Comparison of ENCODE assay signal across 15 cellular contexts in the genomic region with DNA sequence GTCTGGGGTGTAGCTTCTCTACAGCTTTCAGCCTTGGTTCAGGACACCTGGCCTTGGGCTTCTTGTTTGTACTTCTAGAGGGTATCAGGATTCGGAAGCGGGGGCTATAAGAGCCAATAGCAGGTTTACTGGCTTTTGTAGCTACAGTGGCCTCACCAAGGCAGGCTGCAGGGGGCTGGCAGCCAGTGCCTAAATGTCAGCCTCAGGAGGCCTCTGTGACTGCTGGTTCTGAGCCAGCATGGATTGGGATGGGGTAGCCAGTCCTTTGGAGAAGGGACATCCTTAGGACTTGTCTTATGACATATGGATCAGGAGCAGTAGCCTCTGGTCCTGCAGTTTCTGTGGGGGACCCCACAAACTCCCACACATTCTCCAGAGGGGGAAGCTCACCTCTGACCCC. TPM values are rescaled to one million over a fixed set of nuclear protein-coding genes. Genes with fewer than 3 reads are reported as not detected.
DNase-seq lines count a peak whose midpoint lies in the region; TF ChIP-seq lines count a peak whose summit lies in the region.
"Had no signal": no experiment of that assay in that cellular context is flagged by ENCODE, and none has a peak within 500 bp of the region (broad histone marks: within the 10 kb centered on the region; RNA-seq: fewer than 3 reads in every experiment).

No MANE protein-coding gene starts in this region.

- no TSS peak for BruUV-seq in MCF 10A (replicated peaks; lab: Mats Ljungman, UMichigan)

- H3K27me3 Mint-ChIP-seq in neural crest cell (ENCODE audit: low read depth) (peaks cover 74% of the 10 kb centered on the region), MCF 10A (ENCODE audit: insufficient read depth, unreplicated experiment) (peaks cover 47% of the 10 kb centered on the region)
- H3K27me3 Mint-ChIP-seq in activated CD4-positive, alpha-beta T cell treated with anti-CD3 and anti-CD28 coated beads, Interleukin-2, amount 10 ng/mL, durations not matched to agents 7 days and 5 days: peaks cover 54% of the 10 kb centered on the region

- H3K27ac Mint-ChIP-seq in neural crest cell (ENCODE audit: unreplicated experiment) (no peak overlapping the region), MCF 10A (ENCODE audit: low read depth, unreplicated experiment) (no peak overlapping the region)
- no peak overlapping the region for H3K27ac Mint-ChIP-seq in activated CD4-positive, alpha-beta T cell treated with anti-CD3 and anti-CD28 coated beads, Interleukin-2, amount 10 ng/mL, durations not matched to agents 7 days and 5 days
- H3K27ac Mint-ChIP-seq: CD8-positive, alpha-beta T cell had no signal

- H3K4me1 Mint-ChIP-seq in neural crest cell (peaks cover 14% of the 10 kb centered on the region), MCF 10A (ENCODE audit: insufficient read depth, unreplicated experiment) (peaks cover 12% of the 10 kb centered on the region)
- H3K4me1 Mint-ChIP-seq in activated CD4-positive, alpha-beta T cell treated with anti-CD3 and anti-CD28 coated beads, Interleukin-2, amount 10 ng/mL, durations not matched to agents 7 days and 5 days: peaks cover 13% of the 10 kb centered on the region

- TF ChIP-seq CTCF in neural crest cell (conservative IDR thresholded peaks at IDR 0.05) (no peak), MCF 10A (IDR thresholded peaks at IDR 0.05; ENCODE audit: unreplicated experiment) (no peak)

- DNase-seq in activated CD8-positive, alpha-beta memory T cell treated with anti-CD3 and anti-CD28 coated beads for 24 hours: peak; percentile 52
- no peak for DNase-seq in activated CD8-positive, alpha-beta memory T cell treated with anti-CD3 and anti-CD28 coated beads, Interleukin-2, amount 50 U/mL, for 4 hours
- peak; percentile 36 for DNase-seq in ecto neural progenitor cell (ENCODE audit: low spot score)
- DNase-seq in neural crest cell (ENCODE audit: low read depth, low spot score): no peak
- no peak for DNase-seq in NCI-H146 (lab: John Stamatoyannopoulos, UW)
- DNase-seq in AML-193 (lab: John Stamatoyannopoulos, UW): no peak
- no peak for DNase-seq in MCF 10A (ENCODE audit: unreplicated experiment)
- DNase-seq in activated CD4-positive, alpha-beta T cell treated with anti-CD3 and anti-CD28 coated beads, Interleukin-2, amount 10 ng/mL, durations not matched to agents 7 days and 5 days: no peak
- DNase-seq: BE2C, DMS79, MG63, NCI-H1092, NCI-H2081 treated with DMSO at 0.1 percent for 48 hours, NCI-H510A treated with DMSO at 0.1 percent for 48 hours had no signal

- POLR2A ChIA-PET in MCF 10A (lab: Yijun Ruan, JAX): no interaction called here
- POLR2A ChIA-PET in activated CD4-positive, alpha-beta T cell treated with anti-CD3 and anti-CD28 coated beads, Interleukin-2, amount 10 ng/mL, durations not matched to agents 7 days and 5 days (lab: Charles Lee): no interaction called here

- H3K4me3 Mint-ChIP-seq in neural crest cell (peak overlapping the region; percentile 29), MCF 10A (ENCODE audit: unreplicated experiment) (no peak overlapping the region)
- H3K4me3 Mint-ChIP-seq in activated CD4-positive, alpha-beta T cell treated with anti-CD3 and anti-CD28 coated beads, Interleukin-2, amount 10 ng/mL, durations not matched to agents 7 days and 5 days: no peak overlapping the region

- CTCF ChIA-PET in MCF 10A (lab: Yijun Ruan, JAX): interaction anchor here (0.9 to 7.1 kb wide), 7 partner anchors 11 to 125 kb away, joined by 3 to 64 read pairs (median 46); partner anchors contain the start of gene EIF3F
- CTCF ChIA-PET in activated CD4-positive, alpha-beta T cell treated with anti-CD3 and anti-CD28 coated beads, Interleukin-2, amount 10 ng/mL, durations not matched to agents 7 days and 5 days (lab: Charles Lee): interaction anchor here (1.3 to 2.2 kb wide), 3 partner anchors 11 to 82 kb away, joined by 4 to 9 read pairs (median 6); no protein-coding TSS in a partner anchor

- intact Hi-C loops in MCF 10A (cut with micrococcal nuclease): no loop called here

- H3K36me3 Mint-ChIP-seq in neural crest cell (ENCODE audit: low read depth) (no peaks in the 10 kb centered on the region), MCF 10A (ENCODE audit: insufficient read depth, unreplicated experiment) (no peaks in the 10 kb centered on the region)
- no peaks in the 10 kb centered on the region for H3K36me3 Mint-ChIP-seq in activated CD4-positive, alpha-beta T cell treated with anti-CD3 and anti-CD28 coated beads, Interleukin-2, amount 10 ng/mL, durations not matched to agents 7 days and 5 days (ENCODE audit: low read depth)
- H3K36me3 Mint-ChIP-seq: CD8-positive, alpha-beta T cell had no signal

- H3K9me3 Mint-ChIP-seq in neural crest cell (no peaks in the 10 kb centered on the region), MCF 10A (ENCODE audit: unreplicated experiment) (no peaks in the 10 kb centered on the region)
- no peaks in the 10 kb centered on the region for H3K9me3 Mint-ChIP-seq in activated CD4-positive, alpha-beta T cell treated with anti-CD3 and anti-CD28 coated beads, Interleukin-2, amount 10 ng/mL, durations not matched to agents 7 days and 5 days
- H3K9me3 Mint-ChIP-seq: CD8-positive, alpha-beta T cell had no signal

RNA-seq across cellular contexts. Expression of gene EIF3F, which starts 29.9 kb away (rescaled TPM):
- total RNA-seq in neural crest cell: 317 and 324 TPM in 2 replicates
- 255 and 309 TPM in 2 replicates for total RNA-seq in MCF 10A (2022)
- total RNA-seq in activated CD4-positive, alpha-beta T cell treated with anti-CD3 and anti-CD28 coated beads, Interleukin-2, amount 10 ng/mL, durations not matched to agents 7 days and 5 days: 100 to 1,000 TPM; 256 to 262 TPM

RNA-seq across cellular contexts. Expression of gene NLRP10, which starts 51.8 kb away (rescaled TPM):
- total RNA-seq in neural crest cell: not detected in 2 replicates
- total RNA-seq in MCF 10A (2022): 0.42 and 1.3 TPM in 2 replicates
- not detected for total RNA-seq in activated CD4-positive, alpha-beta T cell treated with anti-CD3 and anti-CD28 coated beads, Interleukin-2, amount 10 ng/mL, durations not matched to agents 7 days and 5 days
- total RNA-seq: CD8-positive, alpha-beta T cell had no signal

Comparison
In these comparisons a context has a peak if more than half of its experiments do, and no peak if none do; other contexts are left out.
1. DNase-seq: peak in activated CD8-positive, alpha-beta memory T cell treated with anti-CD3 and anti-CD28 coated beads for 24 hours (single experiment) and ecto neural progenitor cell (single experiment); none in activated CD8-positive, alpha-beta memory T cell treated with anti-CD3 and anti-CD28 coated beads, Interleukin-2, amount 50 U/mL, for 4 hours (single experiment), neural crest cell (single experiment), NCI-H146 (single experiment), AML-193 (0 of 2), MCF 10A (single experiment) and activated CD4-positive, alpha-beta T cell treated with anti-CD3 and anti-CD28 coated beads, Interleukin-2, amount 10 ng/mL, durations not matched to agents 7 days and 5 days (single experiment).